Comparison of ENCODE assay signal across 18 cellular contexts in genomic region chr18:32343634-32344033, GRCh38.
DNase-seq lines count a peak whose midpoint lies in the region; ATAC-seq and TF ChIP-seq lines count a peak whose summit lies in the region.
"Had no signal": no experiment of that assay in that cellular context is flagged by ENCODE, and none has a peak within 500 bp of the region (broad histone marks: within the 10 kb centered on the region; RNA-seq: fewer than 3 reads in every experiment).

No MANE protein-coding gene starts in this region.

- H3K4me1 Mint-ChIP-seq in activated T-cell treated with anti-CD3 and anti-CD28 coated beads, Interleukin-2, amount 50 U/mL, for 24 hours (ENCODE audit: low read depth): no peaks in the 10 kb centered on the region
- H3K4me1 Mint-ChIP-seq: CD14-positive monocyte had no signal

- H3K4me1 ChIP-seq in left ventricle myocardium inferior: peaks cover 40% of the 10 kb centered on the region
- no peaks in the 10 kb centered on the region for H3K4me1 ChIP-seq in upper lobe of right lung

- H3K27me3 ChIP-seq in left ventricle myocardium inferior (ENCODE audit: low read depth): no peaks in the 10 kb centered on the region
- no peaks in the 10 kb centered on the region for H3K27me3 ChIP-seq in upper lobe of right lung

- intact Hi-C loops in left ventricle myocardium inferior (cut with micrococcal nuclease): loop anchor here (10.0 kb wide), 1 partner anchor 59 kb away; no protein-coding TSS in a partner anchor
- intact Hi-C loops in sciatic nerve (cut with DNase I): no loop called here
- intact Hi-C loops in upper lobe of right lung (cut with DNase I): no loop called here

- no peak overlapping the region for H3K27ac ChIP-seq in left ventricle myocardium inferior (replicated peaks)
- no peak overlapping the region for H3K27ac ChIP-seq in upper lobe of right lung
- H3K27ac ChIP-seq: SK-N-MC had no signal

- no peaks in the 10 kb centered on the region for H3K36me3 ChIP-seq in left ventricle myocardium inferior
- H3K36me3 ChIP-seq in upper lobe of right lung: no peaks in the 10 kb centered on the region

- no peaks in the 10 kb centered on the region for H3K36me3 Mint-ChIP-seq in activated T-cell treated with anti-CD3 and anti-CD28 coated beads, Interleukin-2, amount 50 U/mL, for 24 hours (ENCODE audit: low read depth)
- H3K36me3 Mint-ChIP-seq: CD14-positive monocyte had no signal

- peak; percentile 85 for DNase-seq in DMS 273 (lab: John Stamatoyannopoulos, UW; ENCODE audit: unreplicated experiment)
- DNase-seq in NCI-H82 treated with DMSO at 0.1 percent for 48 hours (lab: John Stamatoyannopoulos, UW; ENCODE audit: unreplicated experiment): peak; percentile 39
- peak; percentile 15 for DNase-seq in left ventricle myocardium inferior
- DNase-seq in sciatic nerve (ENCODE audit: low spot score): no peak
- DNase-seq in upper lobe of right lung: no peak
- DNase-seq in NCI-H146 treated with DMSO at 0.1 percent for 48 hours (lab: John Stamatoyannopoulos, UW; ENCODE audit: unreplicated experiment): no peak
- DNase-seq in activated T-cell treated with anti-CD3 and anti-CD28 coated beads, Interleukin-2, amount 50 U/mL, for 24 hours: no peak
- DNase-seq: AML-193, DMS53, HCEC 1CT, IMR-90, Karpas-422, MM.1S, NCI-H1105 treated with DMSO at 0.1 percent for 48 hours, NCI-H187 treated with DMSO at 0.1 percent for 48 hours, NCI-H774 had no signal

- H3K27ac Mint-ChIP-seq in activated T-cell treated with anti-CD3 and anti-CD28 coated beads, Interleukin-2, amount 50 U/mL, for 24 hours: no peak overlapping the region
- H3K27ac Mint-ChIP-seq: CD14-positive monocyte had no signal

- ATAC-seq in sciatic nerve (peak; percentile 64), upper lobe of right lung (no peak)

- H3K9me3 ChIP-seq in left ventricle myocardium inferior (replicated peaks) (no peaks in the 10 kb centered on the region), upper lobe of right lung (no peaks in the 10 kb centered on the region)

- no peak for TF ChIP-seq CTCF in left ventricle myocardium inferior (IDR thresholded peaks at IDR 0.05; ENCODE audit: borderline replicate concordance)
- no peak for TF ChIP-seq CTCF in upper lobe of right lung (IDR thresholded peaks at IDR 0.05)

- H3K9me3 Mint-ChIP-seq in activated T-cell treated with anti-CD3 and anti-CD28 coated beads, Interleukin-2, amount 50 U/mL, for 24 hours: no peaks in the 10 kb centered on the region

- H3K4me3 Mint-ChIP-seq in activated T-cell treated with anti-CD3 and anti-CD28 coated beads, Interleukin-2, amount 50 U/mL, for 24 hours: no peak overlapping the region
- H3K4me3 Mint-ChIP-seq: CD14-positive monocyte had no signal

- peaks cover 11% of the 10 kb centered on the region for H3K27me3 Mint-ChIP-seq in activated T-cell treated with anti-CD3 and anti-CD28 coated beads, Interleukin-2, amount 50 U/mL, for 24 hours

- H3K4me3 ChIP-seq in left ventricle myocardium inferior: no peak overlapping the region
- no peak overlapping the region for H3K4me3 ChIP-seq in upper lobe of right lung
- H3K4me3 ChIP-seq: SK-N-MC had no signal

Comparison
In these comparisons a context has a peak if more than half of its experiments do, and no peak if none do; other contexts are left out.
1. DNase-seq: peak in DMS 273 (single experiment), NCI-H82 treated with DMSO at 0.1 percent for 48 hours (single experiment) and left ventricle myocardium inferior (single experiment); none in sciatic nerve (single experiment), upper lobe of right lung (single experiment), NCI-H146 treated with DMSO at 0.1 percent for 48 hours (single experiment) and activated T-cell treated with anti-CD3 and anti-CD28 coated beads, Interleukin-2, amount 50 U/mL, for 24 hours (single experiment).